In the genomic region with DNA sequence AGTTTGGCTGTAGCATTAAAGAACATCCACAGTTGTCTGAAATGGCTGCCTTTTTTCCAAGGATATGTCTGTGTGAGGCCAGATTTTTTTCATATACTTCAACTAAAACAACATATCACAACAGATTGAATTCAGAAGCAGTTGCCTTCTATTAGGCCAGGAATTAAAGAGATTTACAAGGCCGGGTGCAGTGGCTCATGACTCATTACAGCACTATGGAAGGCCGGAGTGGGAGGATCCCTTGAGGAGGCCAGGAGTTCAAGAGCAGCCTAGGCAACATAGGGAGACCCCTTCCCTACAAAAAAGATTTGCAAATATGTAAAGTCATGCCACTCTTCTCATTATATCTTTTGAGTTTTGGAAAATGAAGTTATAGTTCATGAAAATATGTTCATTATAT, we compare ENCODE assay signal across 18 cellular contexts.
DNase-seq lines count a peak whose midpoint lies in the region; ATAC-seq and TF ChIP-seq lines count a peak whose summit lies in the region.
"Had no signal": no experiment of that assay in that cellular context is flagged by ENCODE, and none has a peak within 500 bp of the region (broad histone marks: within the 10 kb centered on the region; RNA-seq: fewer than 3 reads in every experiment).

No MANE protein-coding gene starts in this region.

- no peaks in the 10 kb centered on the region for H3K4me1 Mint-ChIP-seq in endothelial cell (ENCODE audit: unreplicated experiment)

- H3K4me3 Mint-ChIP-seq in endothelial cell (ENCODE audit: unreplicated experiment), result no peak overlapping the region
- H3K4me3 Mint-ChIP-seq: CD4-positive, CD25-positive, alpha-beta regulatory T cell had no signal

- no peaks in the 10 kb centered on the region for H3K27me3 Mint-ChIP-seq in endothelial cell (ENCODE audit: unreplicated experiment)
- H3K27me3 Mint-ChIP-seq: CD4-positive, CD25-positive, alpha-beta regulatory T cell had no signal

- no peaks in the 10 kb centered on the region for H3K27me3 ChIP-seq in MG63
- H3K27me3 ChIP-seq: BE2C, SJCRH30 had no signal

- H3K36me3 ChIP-seq in MG63, result peaks cover 6% of the 10 kb centered on the region; the same call in 1 of the 2 replicates

- ATAC-seq in left colon, result peak; percentile 26

- H3K36me3 Mint-ChIP-seq in endothelial cell (ENCODE audit: low read depth, unreplicated experiment), result peaks cover 10% of the 10 kb centered on the region

- no peaks in the 10 kb centered on the region for H3K9me3 Mint-ChIP-seq in endothelial cell (ENCODE audit: unreplicated experiment)

- H3K27ac Mint-ChIP-seq in endothelial cell (ENCODE audit: unreplicated experiment), result no peak overlapping the region
- H3K27ac Mint-ChIP-seq: CD4-positive, CD25-positive, alpha-beta regulatory T cell had no signal

- no peaks in the 10 kb centered on the region for H3K9me3 ChIP-seq in MG63
- H3K9me3 ChIP-seq: BE2C, SJCRH30 had no signal

- H3K4me3 ChIP-seq in MG63, result no peak overlapping the region
- H3K4me3 ChIP-seq: SJCRH30 had no signal

- TF ChIP-seq CTCF in VCaP (conservative IDR thresholded peaks at IDR 0.05) (no peak), endothelial cell (IDR thresholded peaks at IDR 0.05; ENCODE audit: unreplicated experiment) (no peak)

- intact Hi-C loops in left colon (cut with DNase I, micrococcal nuclease), result no loop called here

- DNase-seq in NCI-H82 (lab: John Stamatoyannopoulos, UW) (peak; percentile 17), NCI-H82 treated with DMSO at 0.1 percent for 48 hours (lab: John Stamatoyannopoulos, UW; ENCODE audit: unreplicated experiment) (no peak), MG63 (peak; percentile 20), left colon (no peak), endothelial cell (ENCODE audit: low spot score) (no peak), RPMI8226 (no peak), NCI-H1694 treated with DMSO at 0.1 percent for 48 hours (lab: John Stamatoyannopoulos, UW) (no peak)
- DNase-seq: BE2C; CD4-positive, CD25-positive, alpha-beta regulatory T cell; COR-L47; DMS 273 treated with DMSO at 0.1 percent for 48 hours; KG1; NCI-H1436; NCI-H2029 treated with DMSO at 0.1 percent for 48 hours; NCI-H2171; OCI-M1; SJCRH30 had no signal

- peak overlapping the region; percentile 72; the same call in 1 of the 2 replicates for H3K27ac ChIP-seq in VCaP
- H3K27ac ChIP-seq: SJCRH30 had no signal

Comparison
In these comparisons a context has a peak if more than half of its experiments do, and no peak if none do; other contexts are left out.
1. DNase-seq: peak in NCI-H82 (single experiment) and MG63 (single experiment); none in NCI-H82 treated with DMSO at 0.1 percent for 48 hours (single experiment), left colon (0 of 2), endothelial cell (single experiment), RPMI8226 (single experiment) and NCI-H1694 treated with DMSO at 0.1 percent for 48 hours (single experiment).